In the genomic region with DNA sequence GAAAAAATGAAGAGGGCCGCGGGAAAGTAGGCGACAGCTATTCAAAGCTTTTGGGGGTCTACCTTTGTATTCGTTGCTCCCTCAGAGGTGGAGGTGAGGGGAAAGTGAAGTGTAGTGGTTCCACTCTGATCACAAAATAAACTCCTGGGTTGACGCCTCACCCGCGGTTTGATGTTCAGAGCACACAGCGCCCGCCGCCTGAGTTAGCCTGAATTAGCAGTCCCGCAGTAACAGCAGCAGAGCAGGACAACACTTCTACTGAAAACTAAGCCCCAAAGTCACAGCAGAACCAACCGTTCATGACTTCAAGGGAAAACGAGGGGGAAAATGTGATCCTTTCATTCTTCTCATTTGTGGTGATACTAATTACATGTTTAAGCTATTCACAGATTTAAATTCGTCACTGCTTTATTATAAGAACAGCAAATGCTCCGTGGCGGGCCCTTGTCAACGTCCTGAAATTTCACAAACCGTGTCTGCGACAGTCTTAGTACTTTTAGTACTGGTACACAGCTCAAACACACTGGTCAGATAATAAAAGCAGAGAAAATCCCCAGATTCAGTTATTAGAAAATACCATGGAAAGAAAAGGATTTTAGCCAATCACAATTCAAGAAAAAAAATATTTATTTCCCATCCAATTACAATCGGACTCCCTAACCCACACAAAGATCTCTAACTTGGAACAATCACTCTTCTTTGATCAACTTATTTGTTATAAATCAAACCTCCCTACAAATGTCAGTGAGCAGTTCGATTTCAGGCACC, we compare ENCODE assay signal across 8 cellular contexts. TPM values are rescaled to one million over a fixed set of nuclear protein-coding genes. Genes with fewer than 3 reads are reported as not detected.
DNase-seq lines count a peak whose midpoint lies in the region; FAIRE-seq and TF ChIP-seq lines count a peak whose summit lies in the region.

No MANE protein-coding gene starts in this region.

- DNase-seq in D721Med (ENCODE audit: insufficient read length, low spot score) (peak; percentile 14), GM20000 (ENCODE audit: low spot score) (peak; percentile 54), HK-2 (ENCODE audit: unreplicated experiment) (peak; percentile 75), RPMI8226 (peak; percentile 31), astrocyte of the cerebellum (ENCODE audit: low read depth) (peak; percentile 29), hepatocyte (ENCODE audit: low spot score) (peak; percentile 69), putamen (ENCODE audit: low spot score) (peak; percentile 56)
- DNase-seq in central memory CD4-positive, alpha-beta T cell = no peak

- in situ Hi-C loops in astrocyte of the cerebellum (cut with HindIII; ENCODE audit: low sequenced_read_pairs) = no loop called here

- H3K27ac ChIP-seq in hepatocyte = peak overlapping the region; percentile 97

- H3K27me3 ChIP-seq in hepatocyte = no peaks in the 10 kb centered on the region

- no peaks in the 10 kb centered on the region for H3K4me1 ChIP-seq in hepatocyte (ENCODE audit: insufficient read depth)

- peak overlapping the region; percentile 82 for H3K4me2 ChIP-seq in hepatocyte

- no peaks in the 10 kb centered on the region for H3K9me2 ChIP-seq in hepatocyte (replicated peaks; ENCODE audit: insufficient read depth)

- H3K79me2 ChIP-seq in hepatocyte = peaks cover 82% of the 10 kb centered on the region

- TF ChIP-seq CTCF in D721Med (IDR thresholded peaks at IDR 0.05; ENCODE audit: insufficient read depth, missing control alignments) (no peak), GM20000 (IDR thresholded peaks at IDR 0.05; ENCODE audit: extremely low read depth, missing control alignments) (no peak), astrocyte of the cerebellum (IDR thresholded peaks at IDR 0.05; ENCODE audit: low read depth, low read length, missing control alignments) (no peak), hepatocyte (IDR thresholded peaks at IDR 0.05; ENCODE audit: poor library complexity) (no peak)

- peak overlapping the region; percentile 68 for H2AFZ ChIP-seq in hepatocyte

- no peaks in the 10 kb centered on the region for H3K9me3 ChIP-seq in hepatocyte (ENCODE audit: low read depth)

- 6% methylated on average over 21 of the region's 21 CpGs for WGBS in hepatocyte (ENCODE audit: low lambda C conversion rate, missing lambda C conversion rate)

- H3K36me3 ChIP-seq in hepatocyte (replicated peaks; ENCODE audit: insufficient read depth, low read depth) = no peaks in the 10 kb centered on the region

- H3K4me3 ChIP-seq in astrocyte of the cerebellum (ENCODE audit: low read depth, low read length) (peak overlapping the region; percentile 83), hepatocyte (peak overlapping the region; percentile 82)

- FAIRE-seq in D721Med (lab: Jason Lieb, UNC) = no peak

- peaks cover 24% of the 10 kb centered on the region for H4K20me1 ChIP-seq in hepatocyte (ENCODE audit: insufficient read depth, poor library complexity, severe bottlenecking)

RNA-seq across cellular contexts. Expression of gene JMJD1C, which starts 0.6 kb away (rescaled TPM):
- 165 and 177 TPM in 2 replicates for total RNA-seq in hepatocyte
- polyA plus RNA-seq in hepatocyte = 43.2 and 48.8 TPM in 2 replicates

RNA-seq across cellular contexts. Expression of gene REEP3, which starts 54.8 kb away (rescaled TPM):
- total RNA-seq in hepatocyte = 49.6 and 73.6 TPM in 2 replicates
- polyA plus RNA-seq in hepatocyte = 38.8 and 43.1 TPM in 2 replicates
